2 cellular contexts compared by ENCODE assay signal in the genomic region with DNA sequence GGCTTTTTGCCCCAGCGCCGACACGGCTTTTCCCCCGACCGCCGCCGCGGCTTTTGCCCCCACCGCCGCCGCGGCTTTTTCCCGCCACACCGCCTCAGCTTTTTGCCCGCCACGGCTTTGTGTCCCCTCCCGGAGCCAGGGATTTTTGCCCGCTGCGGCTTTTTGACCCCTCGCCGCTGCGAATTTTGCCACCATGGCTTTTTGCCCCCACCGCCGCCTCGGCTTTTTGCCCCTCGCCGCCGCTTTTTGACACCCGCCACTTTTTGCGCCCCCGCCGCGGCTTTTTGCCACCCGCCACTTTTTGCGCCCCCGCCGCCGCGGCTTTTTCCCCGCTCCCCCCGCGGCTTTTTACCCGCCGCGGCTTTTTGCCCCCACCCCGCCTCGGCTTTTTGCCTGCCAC.
TF ChIP-seq lines count a peak whose summit lies in the region.

No MANE protein-coding gene starts in this region.

TF ChIP-seq in SK-N-SH, 30 proteins besides CTCF, POLR2A, EP300 and RAD21 (continued from another document):
- TF ChIP-seq GATA2 (CRISPR knock-in tag; IDR thresholded peaks at IDR 0.05): no peak

TF ChIP-seq in SK-N-SH treated with all-trans-retinoic acid at 6 μM for 48 hours, 23 proteins besides CTCF, POLR2A, EP300 and RAD21 (continued from another document):
- TF ChIP-seq, protein P1, sequence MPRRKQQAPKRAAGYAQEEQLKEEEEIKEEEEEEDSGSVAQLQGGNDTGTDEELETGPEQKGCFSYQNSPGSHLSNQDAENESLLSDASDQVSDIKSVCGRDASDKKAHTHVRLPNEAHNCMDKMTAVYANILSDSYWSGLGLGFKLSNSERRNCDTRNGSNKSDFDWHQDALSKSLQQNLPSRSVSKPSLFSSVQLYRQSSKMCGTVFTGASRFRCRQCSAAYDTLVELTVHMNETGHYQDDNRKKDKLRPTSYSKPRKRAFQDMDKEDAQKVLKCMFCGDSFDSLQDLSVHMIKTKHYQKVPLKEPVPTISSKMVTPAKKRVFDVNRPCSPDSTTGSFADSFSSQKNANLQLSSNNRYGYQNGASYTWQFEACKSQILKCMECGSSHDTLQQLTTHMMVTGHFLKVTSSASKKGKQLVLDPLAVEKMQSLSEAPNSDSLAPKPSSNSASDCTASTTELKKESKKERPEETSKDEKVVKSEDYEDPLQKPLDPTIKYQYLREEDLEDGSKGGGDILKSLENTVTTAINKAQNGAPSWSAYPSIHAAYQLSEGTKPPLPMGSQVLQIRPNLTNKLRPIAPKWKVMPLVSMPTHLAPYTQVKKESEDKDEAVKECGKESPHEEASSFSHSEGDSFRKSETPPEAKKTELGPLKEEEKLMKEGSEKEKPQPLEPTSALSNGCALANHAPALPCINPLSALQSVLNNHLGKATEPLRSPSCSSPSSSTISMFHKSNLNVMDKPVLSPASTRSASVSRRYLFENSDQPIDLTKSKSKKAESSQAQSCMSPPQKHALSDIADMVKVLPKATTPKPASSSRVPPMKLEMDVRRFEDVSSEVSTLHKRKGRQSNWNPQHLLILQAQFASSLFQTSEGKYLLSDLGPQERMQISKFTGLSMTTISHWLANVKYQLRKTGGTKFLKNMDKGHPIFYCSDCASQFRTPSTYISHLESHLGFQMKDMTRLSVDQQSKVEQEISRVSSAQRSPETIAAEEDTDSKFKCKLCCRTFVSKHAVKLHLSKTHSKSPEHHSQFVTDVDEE (CRISPR knock-in tag; IDR thresholded peaks at IDR 0.05): no peak
- TF ChIP-seq, protein P2, sequence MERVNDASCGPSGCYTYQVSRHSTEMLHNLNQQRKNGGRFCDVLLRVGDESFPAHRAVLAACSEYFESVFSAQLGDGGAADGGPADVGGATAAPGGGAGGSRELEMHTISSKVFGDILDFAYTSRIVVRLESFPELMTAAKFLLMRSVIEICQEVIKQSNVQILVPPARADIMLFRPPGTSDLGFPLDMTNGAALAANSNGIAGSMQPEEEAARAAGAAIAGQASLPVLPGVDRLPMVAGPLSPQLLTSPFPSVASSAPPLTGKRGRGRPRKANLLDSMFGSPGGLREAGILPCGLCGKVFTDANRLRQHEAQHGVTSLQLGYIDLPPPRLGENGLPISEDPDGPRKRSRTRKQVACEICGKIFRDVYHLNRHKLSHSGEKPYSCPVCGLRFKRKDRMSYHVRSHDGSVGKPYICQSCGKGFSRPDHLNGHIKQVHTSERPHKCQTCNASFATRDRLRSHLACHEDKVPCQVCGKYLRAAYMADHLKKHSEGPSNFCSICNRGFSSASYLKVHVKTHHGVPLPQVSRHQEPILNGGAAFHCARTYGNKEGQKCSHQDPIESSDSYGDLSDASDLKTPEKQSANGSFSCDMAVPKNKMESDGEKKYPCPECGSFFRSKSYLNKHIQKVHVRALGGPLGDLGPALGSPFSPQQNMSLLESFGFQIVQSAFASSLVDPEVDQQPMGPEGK (CRISPR knock-in tag; IDR thresholded peaks at IDR 0.05; ENCODE audit: borderline replicate concordance): no peak
- TF ChIP-seq GLIS3 (CRISPR knock-in tag; IDR thresholded peaks at IDR 0.05) (no peak), ZFP30 (CRISPR knock-in tag; IDR thresholded peaks at IDR 0.05) (no peak)
- TF ChIP-seq, protein P3, sequence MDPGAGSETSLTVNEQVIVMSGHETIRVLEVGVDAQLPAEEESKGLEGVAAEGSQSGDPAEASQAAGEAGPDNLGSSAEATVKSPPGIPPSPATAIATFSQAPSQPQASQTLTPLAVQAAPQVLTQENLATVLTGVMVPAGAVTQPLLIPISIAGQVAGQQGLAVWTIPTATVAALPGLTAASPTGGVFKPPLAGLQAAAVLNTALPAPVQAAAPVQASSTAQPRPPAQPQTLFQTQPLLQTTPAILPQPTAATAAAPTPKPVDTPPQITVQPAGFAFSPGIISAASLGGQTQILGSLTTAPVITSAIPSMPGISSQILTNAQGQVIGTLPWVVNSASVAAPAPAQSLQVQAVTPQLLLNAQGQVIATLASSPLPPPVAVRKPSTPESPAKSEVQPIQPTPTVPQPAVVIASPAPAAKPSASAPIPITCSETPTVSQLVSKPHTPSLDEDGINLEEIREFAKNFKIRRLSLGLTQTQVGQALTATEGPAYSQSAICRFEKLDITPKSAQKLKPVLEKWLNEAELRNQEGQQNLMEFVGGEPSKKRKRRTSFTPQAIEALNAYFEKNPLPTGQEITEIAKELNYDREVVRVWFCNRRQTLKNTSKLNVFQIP (CRISPR knock-in tag; IDR thresholded peaks at IDR 0.05; ENCODE audit: borderline replicate concordance, low read depth): no peak
